Comparison of ENCODE assay signal across 8 cellular contexts in the genomic region with DNA sequence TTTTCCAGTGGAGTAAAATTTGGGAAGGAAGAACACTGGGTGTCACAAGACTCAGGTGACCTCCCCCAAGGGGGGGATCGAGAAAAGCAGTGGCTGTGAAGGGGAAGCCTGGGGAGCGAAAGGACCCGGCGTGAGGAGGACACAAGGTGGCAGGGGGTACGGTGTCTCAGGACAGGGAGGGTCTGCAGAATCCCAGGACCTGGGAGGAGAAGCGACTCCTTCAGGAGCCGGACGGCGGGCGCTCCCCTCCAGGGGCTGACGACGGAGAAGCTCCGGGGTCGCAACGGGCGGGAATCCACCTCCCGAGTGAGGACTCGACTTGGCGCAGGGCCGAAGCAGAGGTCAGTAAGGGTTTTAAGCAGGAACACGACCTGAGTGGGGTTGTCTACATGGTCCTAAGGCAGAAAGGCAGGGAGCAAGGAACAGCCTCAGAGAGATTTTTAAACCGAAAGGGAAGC. TPM values are rescaled to one million over a fixed set of nuclear protein-coding genes. Genes with fewer than 3 reads are reported as not detected.
DNase-seq lines count a peak whose midpoint lies in the region; ATAC-seq and TF ChIP-seq lines count a peak whose summit lies in the region.

No MANE protein-coding gene starts in this region.

- no peaks in the 10 kb centered on the region for H3K9me3 ChIP-seq in neutrophil

- H3K36me3 ChIP-seq in neutrophil, result peaks cover 30% of the 10 kb centered on the region

- no peaks in the 10 kb centered on the region for H3K27me3 ChIP-seq in foreskin keratinocyte
- H3K27me3 ChIP-seq in neutrophil, result no peaks in the 10 kb centered on the region

- H3K4me3 ChIP-seq in GM12875 (ENCODE audit: low read depth, low read length) (peak overlapping the region; percentile 89), neutrophil (ENCODE audit: low read depth in 1 of 2, low read length in 1 of 2) (peak overlapping the region; percentile 77 to 99)

- H3K27ac ChIP-seq in foreskin keratinocyte (peak overlapping the region; percentile 35), neutrophil (peak overlapping the region; percentile 81)

- TF ChIP-seq CTCF in GM12875 (IDR thresholded peaks at IDR 0.05; ENCODE audit: borderline replicate concordance, insufficient read depth, low read depth, low read length) (no peak), foreskin keratinocyte (conservative IDR thresholded peaks at IDR 0.05) (no peak), neutrophil (IDR thresholded peaks at IDR 0.05) (no peak)

- DNase-seq in activated CD4-positive, alpha-beta T cell treated with anti-CD3 and anti-CD28 coated beads, Interleukin-2, amount 50 U/mL, for 1 hour, result peak; percentile 4
- DNase-seq in foreskin keratinocyte (no peak), COLO829 (ENCODE audit: low spot score) (no peak)

- H3K4me1 ChIP-seq in foreskin keratinocyte (no peaks in the 10 kb centered on the region), neutrophil (ENCODE audit: control insufficient read depth in 1 of 2, insufficient read depth in 1 of 2, low read depth in 1 of 2, low read length in 1 of 2) (peaks cover 9 to 15% of the 10 kb centered on the region in 2 experiments)

- ATAC-seq in HG02840 (IDR thresholded peaks at IDR 0.05; ENCODE audit: low FRiP score, unreplicated experiment) (peak; percentile 21), foreskin keratinocyte (peak; percentile 26), GM18519 (IDR thresholded peaks at IDR 0.05; ENCODE audit: low FRiP score, unreplicated experiment) (no peak), GM21786 (IDR thresholded peaks at IDR 0.05; ENCODE audit: unreplicated experiment) (no peak)

RNA-seq across cellular contexts. Expression of gene ZNF836, which starts 0.5 kb away (rescaled TPM):
- total RNA-seq in foreskin keratinocyte, result 6.7 and 9.0 TPM in 2 replicates
- polyA plus RNA-seq in foreskin keratinocyte, result 2.5 and 3.3 TPM in 2 replicates

RNA-seq across cellular contexts. Expression of gene PPP2R1A, which starts 19.0 kb away (rescaled TPM):
- 230 and 241 TPM in 2 replicates for total RNA-seq in foreskin keratinocyte
- polyA plus RNA-seq in foreskin keratinocyte, result 208 and 210 TPM in 2 replicates

RNA-seq across cellular contexts. Expression of gene ZNF616, which starts 31.2 kb away (rescaled TPM):
- total RNA-seq in foreskin keratinocyte, result 7.0 and 7.8 TPM in 2 replicates
- 2.0 and 2.3 TPM in 2 replicates for polyA plus RNA-seq in foreskin keratinocyte

Comparison
In these comparisons a context has a peak if more than half of its experiments do, and no peak if none do; other contexts are left out.
1. ATAC-seq: peak in HG02840 (single experiment) and foreskin keratinocyte (single experiment); none in GM18519 (single experiment) and GM21786 (single experiment).